Comparison of ENCODE assay signal across 26 cellular contexts in genomic region chr2:22442051-22442450, GRCh38.
"Had no signal": no experiment of that assay in that cellular context is flagged by ENCODE, and none has a peak within 500 bp of the region (broad histone marks: within the 10 kb centered on the region; RNA-seq: fewer than 3 reads in every experiment).

No MANE protein-coding gene starts in this region.

- H3K9me3 ChIP-seq: adrenal gland, colonic mucosa, Peyer's patch, SJSA1 had no signal

- H3K27ac ChIP-seq: adrenal gland, breast epithelium, colonic mucosa, KMS-11, Peyer's patch, RWPE1, SJSA1 had no signal

- H3K36me3 ChIP-seq: adrenal gland, breast epithelium, colonic mucosa, Peyer's patch, SJSA1 had no signal

- H3K4me1 ChIP-seq: adrenal gland, breast epithelium, colonic mucosa, Peyer's patch, SJSA1 had no signal

- H3K4me3 ChIP-seq: adrenal gland, breast epithelium, colonic mucosa, Peyer's patch, SJSA1 had no signal

- H3K27me3 ChIP-seq: adrenal gland, breast epithelium, colonic mucosa, Peyer's patch, SJSA1 had no signal

- DNase-seq: activated CD4-positive, alpha-beta T cell treated with anti-CD3 and anti-CD28 coated beads for 4 hours; activated CD8-positive, alpha-beta memory T cell treated with anti-CD3 and anti-CD28 coated beads, Interleukin-2, amount 50 U/mL, for 48 hours; activated CD8-positive, alpha-beta T cell treated with anti-CD3 and anti-CD28 coated beads for 36 hours; activated naive CD4-positive, alpha-beta T cell treated with anti-CD3 and anti-CD28 coated beads, Interleukin-2, amount 50 U/mL, for 16 hours; activated naive CD8-positive, alpha-beta T cell treated with anti-CD3 and anti-CD28 coated beads, Interleukin-2, amount 10 ng/mL, durations not matched to agents 7 days and 5 days; activated T-cell treated with anti-CD3 and anti-CD28 coated beads, Interleukin-2, amount 50 U/mL, for 1 hour; adrenal gland; anterior cingulate cortex; caudate nucleus; colonic mucosa; MV-4-11; NCI-H1105; NCI-H1436; NCI-H187 treated with DMSO at 0.1 percent for 48 hours; NCI-H2081 treated with DMSO at 0.1 percent for 48 hours; NCI-H526; NCI-H774; NK-92 treated with Interleukin-12 subunit alpha and Interleukin-12 subunit beta, amount 100 ng/mL, for 24 hours; OCI-M1; Peyer's patch; Right ventricle myocardium superior; T-cell had no signal
